ENCODE assay signal across 1 cellular context in the genomic region with DNA sequence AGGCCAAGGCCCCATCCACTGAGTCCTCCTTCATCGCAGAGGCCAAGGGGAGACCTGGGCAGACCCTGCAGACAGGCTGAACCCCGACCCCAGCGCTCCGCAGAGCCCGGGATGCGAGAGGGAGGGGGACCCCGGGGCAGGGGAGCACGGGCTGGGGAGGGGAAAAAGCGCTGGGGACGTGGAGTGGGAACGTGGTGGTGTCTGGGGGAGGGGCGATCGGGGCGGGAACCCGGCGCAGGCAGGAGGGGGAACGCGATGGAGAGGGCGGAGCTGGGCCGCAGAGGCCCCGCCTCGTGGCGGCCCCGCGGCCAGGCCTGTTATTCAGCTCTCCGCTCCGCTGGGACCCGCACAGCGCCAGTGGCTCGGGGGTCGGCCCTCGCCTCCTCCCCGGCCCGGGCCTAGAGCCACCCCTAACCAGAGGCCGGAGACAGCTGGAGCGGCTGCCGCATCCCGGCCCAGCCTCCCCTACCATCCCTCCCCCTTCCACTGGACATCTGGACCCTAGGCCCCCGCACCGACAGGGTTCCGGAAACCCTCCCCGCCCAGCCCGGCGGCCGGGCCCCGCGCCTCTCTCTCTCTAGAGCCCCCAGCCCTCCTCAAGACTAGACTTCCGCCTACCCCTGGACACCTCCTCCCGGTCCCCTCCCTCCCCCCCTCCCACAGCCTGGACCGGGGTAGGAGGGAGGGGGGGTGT.
TF ChIP-seq lines count a peak whose summit lies in the region.

TSS of gene ARHGEF25 (plus strand) at position 320 of the 694 bp plus-strand sequence. CDS start 460 bp downstream, outside the sequence.

TF ChIP-seq in GM12878, 131 proteins besides CTCF, POLR2A, EP300 and RAD21 (continued from another document):
- TF ChIP-seq SIN3A (IDR thresholded peaks at IDR 0.05; ENCODE audit: low read depth, low read length), result no peak
- 0 out of 2 replicates have a peak, but pooled peaks have one; percentile 25 for TF ChIP-seq CHD2 (IDR thresholded peaks at IDR 0.05; ENCODE audit: borderline replicate concordance, low read depth, low read length)
- TF ChIP-seq ZBED1 (IDR thresholded peaks at IDR 0.05; ENCODE audit: borderline replicate concordance), result no peak
